9 cellular contexts compared by ENCODE assay signal in genomic region chr3:111690242-111690641, GRCh38. TPM values are rescaled to one million over a fixed set of nuclear protein-coding genes. Genes with fewer than 3 reads are reported as not detected.
DNase-seq lines count a peak whose midpoint lies in the region; ATAC-seq, FAIRE-seq and TF ChIP-seq lines count a peak whose summit lies in the region.
"Had no signal": no experiment of that assay in that cellular context is flagged by ENCODE, and none has a peak within 500 bp of the region (broad histone marks: within the 10 kb centered on the region; RNA-seq: fewer than 3 reads in every experiment).

No MANE protein-coding gene starts in this region.

- H3K4me3 Mint-ChIP-seq in endothelial cell (ENCODE audit: unreplicated experiment): no peak overlapping the region
- no peak overlapping the region for H3K4me3 Mint-ChIP-seq in glutamatergic neuron (ENCODE audit: unreplicated experiment)
- H3K4me3 Mint-ChIP-seq: GM23338 had no signal

- H3K79me1 ChIP-seq in IMR-90 (ENCODE audit: low read depth in 1 of 2, low read length in 2 of 2): no peaks in the 10 kb centered on the region

- DNase-seq in IMR-90 (peak; percentile 79), foreskin fibroblast (peak; percentile 37 to 69), endothelial cell (ENCODE audit: low spot score) (no peak), GM12892 (ENCODE audit: insufficient read length) (no peak), mucosa of gallbladder (ENCODE audit: low spot score) (no peak), glutamatergic neuron (no peak)

- no peak overlapping the region for H2AK5ac ChIP-seq in IMR-90 (ENCODE audit: low read depth, low read length)

- ATAC-seq in GM18508 (IDR thresholded peaks at IDR 0.05; ENCODE audit: insufficient read depth, unreplicated experiment) (peak; percentile 92), GM21825 (IDR thresholded peaks at IDR 0.05; ENCODE audit: unreplicated experiment) (peak; percentile 79), IMR-90 (ENCODE audit: low read depth) (peak; percentile 44; the same call in 1 of the 2 replicates)
- ATAC-seq: GM23338 had no signal

- no peak overlapping the region for H3K4ac ChIP-seq in IMR-90 (ENCODE audit: low read depth, low read length)

- H2AFZ ChIP-seq in IMR-90 (replicated peaks; ENCODE audit: low read length, poor library complexity): no peak overlapping the region
- H2AFZ ChIP-seq: GM23338 had no signal

- no peak overlapping the region for H4K91ac ChIP-seq in IMR-90 (ENCODE audit: insufficient read depth, low read depth, low read length)

- H2BK15ac ChIP-seq in IMR-90 (ENCODE audit: low read depth, low read length): no peak overlapping the region; the same call in 2 of the 3 replicates

- no TSS peak for BruUV-seq in IMR-90 (replicated peaks; lab: Mats Ljungman, UMichigan)

- TF ChIP-seq RAD21 in IMR-90 (IDR thresholded peaks at IDR 0.05; ENCODE audit: low read length): no peak

- no peak overlapping the region for H2AK9ac ChIP-seq in IMR-90 (replicated peaks; ENCODE audit: low read depth, low read length, poor library complexity)

- no peak overlapping the region for H2BK120ac ChIP-seq in IMR-90 (ENCODE audit: low read depth, low read length)

- no peak overlapping the region for H4K8ac ChIP-seq in IMR-90 (ENCODE audit: low read depth in 2 of 2, low read length in 2 of 2)

- H3K4me1 Mint-ChIP-seq in endothelial cell (ENCODE audit: unreplicated experiment) (peaks cover 4% of the 10 kb centered on the region), glutamatergic neuron (ENCODE audit: low read depth, unreplicated experiment) (peaks cover 9% of the 10 kb centered on the region)

- no peak overlapping the region for H2BK20ac ChIP-seq in IMR-90 (ENCODE audit: low read depth, low read length)

- H3K9me1 ChIP-seq in IMR-90 (ENCODE audit: insufficient read depth, low read length): 0 out of 2 replicates have a peak, but pooled peaks cover 7% of the 10 kb centered on the region

- H3K27me3 Mint-ChIP-seq in endothelial cell (ENCODE audit: unreplicated experiment) (no peaks in the 10 kb centered on the region), glutamatergic neuron (ENCODE audit: unreplicated experiment) (no peaks in the 10 kb centered on the region)

- no peak overlapping the region for H3K27ac ChIP-seq in IMR-90 (ENCODE audit: insufficient read depth, low read length)

- in situ Hi-C loops in IMR-90 (cut with MboI; ENCODE audit: low sequenced_read_pairs): loop anchor here (5.0 kb wide), 1 partner anchor 113 kb away; no protein-coding TSS in a partner anchor

- dilution Hi-C loops in IMR-90 (cut with HindIII; ENCODE audit: low sequenced_read_pairs, unreplicated experiment): no loop called here

- no peaks in the 10 kb centered on the region; the same call in 1 of the 2 replicates for H3K27me3 ChIP-seq in IMR-90 (ENCODE audit: control insufficient read depth, insufficient read depth, low read length)

- H3K9ac ChIP-seq in IMR-90 (ENCODE audit: low read depth, low read length): no peak overlapping the region

- no peak overlapping the region for H2BK5ac ChIP-seq in IMR-90 (ENCODE audit: low read depth, low read length, poor library complexity, severe bottlenecking)

- H3K18ac ChIP-seq in IMR-90 (ENCODE audit: low read depth, low read length): no peak overlapping the region

- TF ChIP-seq POLR2A in IMR-90 (IDR thresholded peaks at IDR 0.05; ENCODE audit: low read depth, low read length) (no peak), GM12892 (IDR thresholded peaks at IDR 0.05; ENCODE audit: low read depth, low read length) (no peak)

- no peaks in the 10 kb centered on the region for H4K20me1 ChIP-seq in IMR-90 (ENCODE audit: insufficient read depth, low read length)

- peaks cover 3% of the 10 kb centered on the region; the same call in 1 of the 2 replicates for H3K4me1 ChIP-seq in IMR-90 (ENCODE audit: control insufficient read depth, insufficient read depth, low read length)

- no peaks in the 10 kb centered on the region for H3K36me3 ChIP-seq in IMR-90 (ENCODE audit: control insufficient read depth, insufficient read depth, low read length)

- H3K4me3 ChIP-seq in IMR-90 (ENCODE audit: insufficient read depth, low read depth, low read length) (no peak overlapping the region), foreskin fibroblast (ENCODE audit: low read depth in 1 of 2, low read length in 2 of 2) (no peak overlapping the region)
- H3K4me3 ChIP-seq: GM23338 had no signal

- H3K14ac ChIP-seq in IMR-90 (replicated peaks; ENCODE audit: low read depth, low read length): no peak overlapping the region

- no peaks in the 10 kb centered on the region for H3K36me3 Mint-ChIP-seq in endothelial cell (ENCODE audit: low read depth, unreplicated experiment)
- H3K36me3 Mint-ChIP-seq in glutamatergic neuron (ENCODE audit: unreplicated experiment): no peaks in the 10 kb centered on the region

- FAIRE-seq in GM12892 (lab: Jason Lieb, UNC): no peak

- no peak overlapping the region for H3K4me2 ChIP-seq in IMR-90 (ENCODE audit: low read depth, low read length)
- H3K4me2 ChIP-seq: GM23338 had no signal

- H3K9me3 Mint-ChIP-seq in endothelial cell (ENCODE audit: unreplicated experiment) (no peaks in the 10 kb centered on the region), glutamatergic neuron (ENCODE audit: unreplicated experiment) (no peaks in the 10 kb centered on the region)
- H3K9me3 Mint-ChIP-seq: GM23338 had no signal

- WGBS in IMR-90 (ENCODE audit: extremely low coverage in 2 of 2, insufficient read length in 1 of 2), 2 experiments: no CpG with 5 or more reads among the region's 3 CpGs

- CTCF ChIA-PET in IMR-90 (lab: Yijun Ruan, JAX): interaction anchor here (1.2 to 2.7 kb wide), 4 partner anchors 21 to 123 kb away, joined by 3 to 29 read pairs (median 11); no protein-coding TSS in a partner anchor

- H3K27ac Mint-ChIP-seq in endothelial cell (ENCODE audit: unreplicated experiment) (no peak overlapping the region), glutamatergic neuron (ENCODE audit: unreplicated experiment) (no peak overlapping the region)
- H3K27ac Mint-ChIP-seq: GM23338 had no signal

- POLR2A ChIA-PET in IMR-90 (lab: Charles Lee; ENCODE audit: unreplicated experiment): no interaction called here

- H3K23ac ChIP-seq in IMR-90 (ENCODE audit: low read depth, low read length): no peak overlapping the region

- H3K56ac ChIP-seq in IMR-90 (ENCODE audit: extremely low read depth, insufficient read depth, low read length): no peak overlapping the region

- intact Hi-C loops in IMR-90 (cut with micrococcal nuclease): loop anchor here (10.0 kb wide), 1 partner anchor 355 kb away; no protein-coding TSS in a partner anchor

- no peaks in the 10 kb centered on the region for H3K9me3 ChIP-seq in IMR-90 (ENCODE audit: control insufficient read depth, insufficient read depth, low read length)

- H4K5ac ChIP-seq in IMR-90 (ENCODE audit: low read depth, low read length): no peak overlapping the region

- TF ChIP-seq CTCF in IMR-90 (conservative IDR thresholded peaks at IDR 0.05; ENCODE audit: low read depth, low read length) (no peak), foreskin fibroblast (IDR thresholded peaks at IDR 0.05; ENCODE audit: low read depth, low read length) (no peak), endothelial cell (IDR thresholded peaks at IDR 0.05; ENCODE audit: unreplicated experiment) (no peak), glutamatergic neuron (IDR thresholded peaks at IDR 0.05; ENCODE audit: partially characterized antibody, unreplicated experiment) (no peak)

TF ChIP-seq in IMR-90, 13 proteins besides CTCF, POLR2A, EP300 and RAD21:
- TF ChIP-seq MAZ (IDR thresholded peaks at IDR 0.05; ENCODE audit: borderline replicate concordance, low read depth, low read length) (no peak), CEBPB (IDR thresholded peaks at IDR 0.05; ENCODE audit: low read depth, low read length) (peak; percentile 61; the same call in 1 of the 2 replicates)
TF ChIP-seq in IMR-90: peak in this region for 1.

RNA-seq across cellular contexts. Expression of gene PLCXD2, which starts 15.8 kb away (rescaled TPM):
- 2.2 and 2.5 TPM in 2 replicates for total RNA-seq in IMR-90 (2012; rRNA removed)
- polyA plus RNA-seq in IMR-90 (2012; rRNA removed): 0.55 and 0.57 TPM in 2 replicates
- polyA plus RNA-seq in IMR-90 (2012; cell fraction: cytosol; rRNA removed): 0.20 and 0.37 TPM in 2 replicates
- 0.74 and 1.9 TPM in 2 replicates for polyA plus RNA-seq in IMR-90 (2012; cell fraction: nucleus; rRNA removed; ENCODE audit: low replicate concordance)
- 3.2 TPM for total RNA-seq in endothelial cell (ENCODE audit: unreplicated experiment)
- polyA plus RNA-seq in GM12892 (2012; ENCODE audit: missing spikeins): 0.87 TPM
- 7.2 TPM for total RNA-seq in mucosa of gallbladder
- 13.1 TPM for total RNA-seq in glutamatergic neuron (ENCODE audit: unreplicated experiment)

Comparison
In these comparisons a context has a peak if more than half of its experiments do, and no peak if none do; other contexts are left out.
1. DNase-seq: peak in IMR-90 (single experiment) and foreskin fibroblast (2 of 2); none in endothelial cell (single experiment), GM12892 (single experiment), mucosa of gallbladder (single experiment) and glutamatergic neuron (single experiment).
2. Peak in every context shown above with its lines, with median percentiles within 50 percentile points of each other: ATAC-seq.